Comparison of ENCODE assay signal across 1 cellular context in genomic region chr10:128557149-128557548, GRCh38.
TF ChIP-seq lines count a peak whose summit lies in the region.

No MANE protein-coding gene starts in this region.

TF ChIP-seq in H1, 55 proteins besides CTCF, POLR2A, EP300 and RAD21:
- no peak for TF ChIP-seq CHD7 (IDR thresholded peaks at IDR 0.05; ENCODE audit: insufficient replicate concordance, low read length)
- no peak for TF ChIP-seq SRF (IDR thresholded peaks at IDR 0.05; ENCODE audit: low read depth, low read length)
- no peak for TF ChIP-seq ASH2L (IDR thresholded peaks at IDR 0.05; ENCODE audit: low read length)
- TF ChIP-seq SAP30 (IDR thresholded peaks at IDR 0.05; ENCODE audit: insufficient read depth, insufficient replicate concordance, low read length), result no peak
- TF ChIP-seq RXRA (IDR thresholded peaks at IDR 0.05; ENCODE audit: insufficient read depth, low read depth, low read length), result no peak
- TF ChIP-seq KDM1A (IDR thresholded peaks at IDR 0.05; ENCODE audit: borderline replicate concordance, low read length), result no peak
- TF ChIP-seq CHD2 (IDR thresholded peaks at IDR 0.05; ENCODE audit: low read length), result no peak
- no peak for TF ChIP-seq ATF3 (IDR thresholded peaks at IDR 0.05; ENCODE audit: insufficient read depth, low read depth, low read length)
- TF ChIP-seq HDAC2 (IDR thresholded peaks at IDR 0.05; ENCODE audit: borderline replicate concordance in 1 of 2, low read depth in 2 of 2, low read length in 2 of 2), result no peak
- no peak for TF ChIP-seq BCL11A (IDR thresholded peaks at IDR 0.05; ENCODE audit: low read depth in 2 of 2, low read length in 2 of 2)
- no peak for TF ChIP-seq CBX8 (IDR thresholded peaks at IDR 0.05; ENCODE audit: borderline replicate concordance, low read depth, low read length)
- TF ChIP-seq BACH1 (IDR thresholded peaks at IDR 0.05; ENCODE audit: low read length), result no peak
- TF ChIP-seq HDAC6 (IDR thresholded peaks at IDR 0.05; ENCODE audit: low read depth, low read length), result no peak
- TF ChIP-seq NANOG (IDR thresholded peaks at IDR 0.05; ENCODE audit: insufficient read depth, low read depth, low read length, poor library complexity, severe bottlenecking), result no peak
- TF ChIP-seq CEBPB (IDR thresholded peaks at IDR 0.05; ENCODE audit: low read depth, low read length), result no peak
- no peak for TF ChIP-seq TBP (IDR thresholded peaks at IDR 0.05; ENCODE audit: low read depth, low read length)
- no peak for TF ChIP-seq PHF8 (conservative IDR thresholded peaks at IDR 0.05; ENCODE audit: low read depth, low read length)
- no peak for TF ChIP-seq ATF2 (IDR thresholded peaks at IDR 0.05; ENCODE audit: low read length)
